Comparison of ENCODE assay signal across 10 cellular contexts in genomic region chr1:153921080-153921802, GRCh38. TPM values are rescaled to one million over a fixed set of nuclear protein-coding genes. Genes with fewer than 3 reads are reported as not detected.
DNase-seq lines count a peak whose midpoint lies in the region; ATAC-seq and TF ChIP-seq lines count a peak whose summit lies in the region.
"Had no signal": no experiment of that assay in that cellular context is flagged by ENCODE, and none has a peak within 500 bp of the region (broad histone marks: within the 10 kb centered on the region; RNA-seq: fewer than 3 reads in every experiment).

No MANE protein-coding gene starts in this region.

- no peak for DNase-seq in BJ (ENCODE audit: low read depth)
- no peak for DNase-seq in MG63
- DNase-seq in nephron progenitor cell: no peak
- no peak for DNase-seq in hepatic stellate cell (ENCODE audit: low spot score)
- no peak for DNase-seq in GDM1 (lab: John Stamatoyannopoulos, UW)
- DNase-seq in cerebellum (ENCODE audit: low spot score): no peak
- DNase-seq: stimulated activated CD4-positive, alpha-beta T cell treated with anti-CD3 and anti-CD28 coated beads, Interleukin-12 subunit alpha, Interleukin-12 subunit beta, amount 100 ng/mL, for 4 hours; SW 1271 had no signal

- POLR2A ChIA-PET in BJ (lab: Charles Lee): interaction anchor here (0.6 kb wide), 1 partner anchor 359 kb away, joined by 4 read pairs; no protein-coding TSS in a partner anchor

- peaks cover 3% of the 10 kb centered on the region for H3K36me3 Mint-ChIP-seq in nephron progenitor cell (ENCODE audit: low read depth)

- H3K4me3 Mint-ChIP-seq in nephron progenitor cell: peak overlapping the region; percentile 93

- 32 to 37% methylated on average over 3 of the region's 3 CpGs for WGBS in ectodermal cell, 2 experiments

- no peaks in the 10 kb centered on the region for H3K9me3 ChIP-seq in MG63
- no peaks in the 10 kb centered on the region for H3K9me3 ChIP-seq in ectodermal cell (ENCODE audit: control insufficient read depth, low read length)

- peak overlapping the region; percentile 88 for H3K27ac Mint-ChIP-seq in nephron progenitor cell

- peaks cover 23% of the 10 kb centered on the region for H3K4me1 ChIP-seq in ectodermal cell (ENCODE audit: control insufficient read depth, insufficient read depth, low read length)

- H3K27me3 Mint-ChIP-seq in nephron progenitor cell (ENCODE audit: low read depth, poor library complexity): no peaks in the 10 kb centered on the region

- H3K27ac ChIP-seq in ectodermal cell (ENCODE audit: insufficient read depth, low read depth, low read length, poor library complexity, severe bottlenecking): no peak overlapping the region

- ATAC-seq in HG03439 (IDR thresholded peaks at IDR 0.05; ENCODE audit: unreplicated experiment): no peak

- peak overlapping the region; percentile 76 for H3K4me3 ChIP-seq in BJ (ENCODE audit: low read depth, low read length)
- H3K4me3 ChIP-seq in MG63: peak overlapping the region; percentile 69
- peak overlapping the region; percentile 73 for H3K4me3 ChIP-seq in ectodermal cell (ENCODE audit: insufficient read depth, low read depth, low read length)

- no peaks in the 10 kb centered on the region for H3K9me3 Mint-ChIP-seq in nephron progenitor cell

- H3K36me3 ChIP-seq in BJ (ENCODE audit: control insufficient read depth, insufficient read depth, low read length): no peaks in the 10 kb centered on the region; the same call in 1 of the 2 replicates
- peaks cover 16% of the 10 kb centered on the region for H3K36me3 ChIP-seq in MG63
- no peaks in the 10 kb centered on the region for H3K36me3 ChIP-seq in ectodermal cell (ENCODE audit: control insufficient read depth, insufficient read depth, low read length)

- H3K4me1 Mint-ChIP-seq in nephron progenitor cell: peaks cover 49% of the 10 kb centered on the region

- no peaks in the 10 kb centered on the region for H3K27me3 ChIP-seq in BJ (ENCODE audit: control insufficient read depth, insufficient read depth, low read length)
- H3K27me3 ChIP-seq in MG63: no peaks in the 10 kb centered on the region; the same call in 1 of the 2 replicates
- no peaks in the 10 kb centered on the region for H3K27me3 ChIP-seq in ectodermal cell (ENCODE audit: control insufficient read depth, insufficient read depth, low read length, poor library complexity, severe bottlenecking)

- CTCF ChIA-PET in BJ (lab: Yijun Ruan, JAX): interaction anchor here (0.6 to 3.3 kb wide), 6 partner anchors 11 to 124 kb away, joined by 3 to 15 read pairs (median 6); partner anchors contain the start of genes DENND4B and RAB13

- no peak for TF ChIP-seq CTCF in BJ (IDR thresholded peaks at IDR 0.05; ENCODE audit: insufficient read depth, low read depth, low read length)
- no peak for TF ChIP-seq CTCF in nephron progenitor cell (IDR thresholded peaks at IDR 0.05)

RNA-seq across cellular contexts. Expression of gene GATAD2B, which starts 1.5 kb away (rescaled TPM):
- 3.6 and 4.4 TPM in 2 replicates for polyA plus RNA-seq in BJ (2011; rRNA removed)
- polyA minus RNA-seq in BJ (2011; rRNA and poly(A)+ RNA removed): 12.6 and 19.0 TPM in 2 replicates
- 5.9 and 7.4 TPM in 2 replicates for total RNA-seq in MG63 (2014; rRNA removed; shearing (Covaris generic); ENCODE audit: low replicate concordance)
- polyA plus RNA-seq in ectodermal cell (2013, experiment 1 of 4): 39.7 TPM
- polyA plus RNA-seq in ectodermal cell (2013, experiment 2 of 4): 42.1 TPM
- 28.0 TPM for polyA plus RNA-seq in ectodermal cell (2013, experiment 3 of 4)
- 34.4 TPM for polyA plus RNA-seq in ectodermal cell (2013, experiment 4 of 4)
- 19.4 TPM for total RNA-seq in cerebellum

RNA-seq across cellular contexts. Expression of gene DENND4B, which starts 25.3 kb away (rescaled TPM):
- polyA plus RNA-seq in BJ (2011; rRNA removed): 10.1 and 17.6 TPM in 2 replicates
- polyA minus RNA-seq in BJ (2011; rRNA and poly(A)+ RNA removed): 15.9 and 22.5 TPM in 2 replicates
- total RNA-seq in MG63 (2014; rRNA removed; shearing (Covaris generic); ENCODE audit: low replicate concordance): 7.7 and 9.3 TPM in 2 replicates
- polyA plus RNA-seq in ectodermal cell (2013, experiment 1 of 4): 17.6 TPM
- 17.6 TPM for polyA plus RNA-seq in ectodermal cell (2013, experiment 2 of 4)
- polyA plus RNA-seq in ectodermal cell (2013, experiment 3 of 4): 13.5 TPM
- 15.7 TPM for polyA plus RNA-seq in ectodermal cell (2013, experiment 4 of 4)
- total RNA-seq in cerebellum: 31.1 TPM

RNA-seq across cellular contexts. Expression of gene CRTC2, which starts 37.2 kb away (rescaled TPM):
- 17.7 and 25.2 TPM in 2 replicates for polyA plus RNA-seq in BJ (2011; rRNA removed)
- 33.8 and 37.9 TPM in 2 replicates for polyA minus RNA-seq in BJ (2011; rRNA and poly(A)+ RNA removed)
- total RNA-seq in MG63 (2014; rRNA removed; shearing (Covaris generic); ENCODE audit: low replicate concordance): 0.96 and 3.6 TPM in 2 replicates
- polyA plus RNA-seq in ectodermal cell (2013, experiment 1 of 4): 34.6 TPM
- polyA plus RNA-seq in ectodermal cell (2013, experiment 2 of 4): 35.8 TPM
- 25.7 TPM for polyA plus RNA-seq in ectodermal cell (2013, experiment 3 of 4)
- 29.4 TPM for polyA plus RNA-seq in ectodermal cell (2013, experiment 4 of 4)
- 13.2 TPM for total RNA-seq in cerebellum

RNA-seq across cellular contexts. Expression of gene SLC39A1, which starts 42.1 kb away (rescaled TPM):
- polyA plus RNA-seq in BJ (2011; rRNA removed): 97.6 and 121 TPM in 2 replicates
- 47.4 and 67.6 TPM in 2 replicates for polyA minus RNA-seq in BJ (2011; rRNA and poly(A)+ RNA removed)
- total RNA-seq in MG63 (2014; rRNA removed; shearing (Covaris generic); ENCODE audit: low replicate concordance): 154 and 223 TPM in 2 replicates
- 142 TPM for polyA plus RNA-seq in ectodermal cell (2013, experiment 1 of 4)
- polyA plus RNA-seq in ectodermal cell (2013, experiment 2 of 4): 146 TPM
- 108 TPM for polyA plus RNA-seq in ectodermal cell (2013, experiment 3 of 4)
- 117 TPM for polyA plus RNA-seq in ectodermal cell (2013, experiment 4 of 4)
- total RNA-seq in cerebellum: 22.0 TPM

RNA-seq across cellular contexts. Expression of gene CREB3L4, which starts 46.5 kb away (rescaled TPM):
- polyA plus RNA-seq in BJ (2011; rRNA removed): 8.0 and 8.7 TPM in 2 replicates
- 3.6 and 6.2 TPM in 2 replicates for polyA minus RNA-seq in BJ (2011; rRNA and poly(A)+ RNA removed)
- 12.8 and 35.3 TPM in 2 replicates for total RNA-seq in MG63 (2014; rRNA removed; shearing (Covaris generic); ENCODE audit: low replicate concordance)
- 31.2 TPM for polyA plus RNA-seq in ectodermal cell (2013, experiment 1 of 4)
- 29.9 TPM for polyA plus RNA-seq in ectodermal cell (2013, experiment 2 of 4)
- polyA plus RNA-seq in ectodermal cell (2013, experiment 3 of 4): 29.5 TPM
- 35.7 TPM for polyA plus RNA-seq in ectodermal cell (2013, experiment 4 of 4)
- total RNA-seq in cerebellum: 13.8 TPM
